18 cellular contexts compared by ENCODE assay signal in the genomic region with DNA sequence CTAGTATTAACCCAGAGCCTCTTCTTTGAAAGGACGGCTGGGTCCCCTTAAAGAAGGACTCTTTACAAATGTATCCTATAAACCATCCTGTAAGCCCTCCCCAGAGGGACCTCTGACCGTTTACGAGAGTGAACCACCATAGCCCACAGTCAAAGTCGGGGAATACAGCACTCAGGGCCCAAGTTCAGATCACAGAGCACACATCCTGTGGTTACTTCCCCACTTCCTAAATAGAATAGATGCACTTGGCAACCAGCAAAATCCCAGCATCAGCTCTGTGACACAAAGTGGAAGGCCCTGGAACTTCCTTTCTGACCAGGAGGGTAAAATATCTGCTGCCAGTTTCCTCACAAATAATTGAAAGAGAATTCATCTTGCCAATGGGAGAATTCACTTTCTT. TPM values are rescaled to one million over a fixed set of nuclear protein-coding genes. Genes with fewer than 3 reads are reported as not detected.
A peak's percentile ranks its signal among the peaks of the same experiment; 100 is the strongest.
DNase-seq lines count a peak whose midpoint lies in the region; ATAC-seq and TF ChIP-seq lines count a peak whose summit lies in the region.
"Had no signal": no experiment of that assay in that cellular context is flagged by ENCODE, and none has a peak within 500 bp of the region (broad histone marks: within the 10 kb centered on the region; RNA-seq: fewer than 3 reads in every experiment).

No MANE protein-coding gene starts in this region.

- H3K27ac ChIP-seq in effector memory CD4-positive, alpha-beta T cell (ENCODE audit: insufficient read depth, low read length, poor library complexity, severe bottlenecking), result no peak overlapping the region
- no peak overlapping the region for H3K27ac ChIP-seq in WERI-Rb-1
- H3K27ac ChIP-seq: A549, GM23248 had no signal

- ATAC-seq in HG02610 (IDR thresholded peaks at IDR 0.05; ENCODE audit: unreplicated experiment) (peak; percentile 57), GM21576 (IDR thresholded peaks at IDR 0.05; ENCODE audit: unreplicated experiment) (no peak), HG02623 (IDR thresholded peaks at IDR 0.05; ENCODE audit: unreplicated experiment) (no peak)
- ATAC-seq: A549; CD8-positive, alpha-beta T cell; PC-3 had no signal

- no peak for TF ChIP-seq CTCF in WERI-Rb-1 (IDR thresholded peaks at IDR 0.05; ENCODE audit: low read depth, low read length)

- H3K4me3 ChIP-seq in effector memory CD4-positive, alpha-beta T cell (ENCODE audit: insufficient read depth, low read depth, low read length, poor library complexity, severe bottlenecking), result no peak overlapping the region
- H3K4me3 ChIP-seq in WERI-Rb-1 (ENCODE audit: low read depth, low read length), result no peak overlapping the region
- H3K4me3 ChIP-seq: A549, GM23248, HAP-1 had no signal

- H3K4me1 ChIP-seq in effector memory CD4-positive, alpha-beta T cell (ENCODE audit: control insufficient read depth, insufficient read depth, low read length, poor library complexity, severe bottlenecking), result no peaks in the 10 kb centered on the region

- DNase-seq in CMK (ENCODE audit: low read depth), result peak; percentile 18
- peak; percentile 15 for DNase-seq in SKM-1 (lab: John Stamatoyannopoulos, UW; ENCODE audit: unreplicated experiment)
- peak; percentile 17 to 43 for DNase-seq in dermis microvascular lymphatic vessel endothelial cell (ENCODE audit: low read depth in 2 of 2)
- DNase-seq in effector memory CD4-positive, alpha-beta T cell, result no peak
- DNase-seq in WERI-Rb-1, result no peak
- DNase-seq: CD8-positive, alpha-beta T cell; GM23248; NCI-H1694 treated with DMSO at 0.1 percent for 48 hours; NCI-H748 treated with DMSO at 0.1 percent for 48 hours; PC-3; RPMI8226; SHP77 treated with DMSO at 0.1 percent for 48 hours; SK-N-SH had no signal

- H3K36me3 ChIP-seq in effector memory CD4-positive, alpha-beta T cell (ENCODE audit: control insufficient read depth, insufficient read depth, low read length), result no peaks in the 10 kb centered on the region
- no peaks in the 10 kb centered on the region for H3K36me3 ChIP-seq in WERI-Rb-1
- H3K36me3 ChIP-seq: HAP-1 had no signal

- no peaks in the 10 kb centered on the region for H3K9me3 ChIP-seq in effector memory CD4-positive, alpha-beta T cell (ENCODE audit: control insufficient read depth, low read length)
- no peaks in the 10 kb centered on the region for H3K9me3 ChIP-seq in WERI-Rb-1 (ENCODE audit: severe bottlenecking)
- H3K9me3 ChIP-seq: A549, HAP-1, SK-N-SH had no signal

- H3K27me3 ChIP-seq in effector memory CD4-positive, alpha-beta T cell (replicated peaks; ENCODE audit: control insufficient read depth, insufficient read depth, low read length, poor library complexity, severe bottlenecking), result no peaks in the 10 kb centered on the region
- H3K27me3 ChIP-seq in WERI-Rb-1 (ENCODE audit: insufficient read depth, low read depth, severe bottlenecking), result no peaks in the 10 kb centered on the region

RNA-seq across cellular contexts. Expression of gene IGFBPL1, which starts 6.8 kb away (rescaled TPM):
- total RNA-seq in dermis microvascular lymphatic vessel endothelial cell, result 0.13 TPM in 2 replicates
- total RNA-seq: CD8-positive, alpha-beta T cell had no signal

RNA-seq across cellular contexts. Expression of gene ALDH1B1, which starts 38.6 kb away (rescaled TPM):
- total RNA-seq in dermis microvascular lymphatic vessel endothelial cell, result 10.5 and 11.5 TPM in 2 replicates

Comparison
In these comparisons a context has a peak if more than half of its experiments do, and no peak if none do; other contexts are left out.
1. DNase-seq: peak in CMK (single experiment), SKM-1 (single experiment) and dermis microvascular lymphatic vessel endothelial cell (2 of 2); none in effector memory CD4-positive, alpha-beta T cell (0 of 3) and WERI-Rb-1 (single experiment).